In the genomic region with DNA sequence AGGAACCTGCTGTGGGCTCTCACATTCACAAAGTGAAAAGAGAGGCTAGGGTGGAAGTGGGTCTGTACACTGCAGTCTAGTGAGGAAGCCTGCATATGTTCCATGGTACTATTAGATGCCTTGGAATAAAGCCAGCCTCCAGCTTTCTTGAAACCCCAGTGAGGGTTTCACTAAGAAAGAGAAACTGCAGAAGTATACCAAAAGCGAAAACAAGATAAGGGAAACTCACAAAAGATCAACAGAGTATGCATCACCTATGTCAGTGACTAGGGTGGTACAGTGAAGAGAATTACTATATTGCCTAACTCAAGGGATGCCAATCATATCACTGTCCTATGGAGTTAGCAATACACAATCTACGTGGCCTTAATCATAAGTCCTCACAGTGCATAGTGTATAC, we compare ENCODE assay signal across 11 cellular contexts.
DNase-seq lines count a peak whose midpoint lies in the region; ATAC-seq and TF ChIP-seq lines count a peak whose summit lies in the region.
"Had no signal": no experiment of that assay in that cellular context is flagged by ENCODE, and none has a peak within 500 bp of the region (broad histone marks: within the 10 kb centered on the region; RNA-seq: fewer than 3 reads in every experiment).

No MANE protein-coding gene starts in this region.

- no peak overlapping the region for H3K27ac Mint-ChIP-seq in osteocyte (ENCODE audit: unreplicated experiment)

- H3K79me2 ChIP-seq in mammary epithelial cell (ENCODE audit: insufficient read depth, low read length), result no peaks in the 10 kb centered on the region

- no peak for TF ChIP-seq CTCF in mammary epithelial cell (conservative IDR thresholded peaks at IDR 0.05 in 1 of 2, IDR thresholded peaks at IDR 0.05 in 1 of 2; ENCODE audit: extremely low read depth in 1 of 2, insufficient read depth in 1 of 2, low read depth in 1 of 2, low read length in 2 of 2)
- no peak for TF ChIP-seq CTCF in osteocyte (IDR thresholded peaks at IDR 0.05)

- H3K4me3 ChIP-seq in mammary epithelial cell (replicated peaks in 1 of 3; ENCODE audit: insufficient read depth in 1 of 3, low read depth in 2 of 3, low read length in 3 of 3), result no peak overlapping the region
- H3K4me3 ChIP-seq: lower lobe of right lung had no signal

- no peak overlapping the region for H3K9ac ChIP-seq in mammary epithelial cell (ENCODE audit: insufficient read depth, low read length)

- H3K4me2 ChIP-seq in mammary epithelial cell (ENCODE audit: insufficient read depth, low read depth, low read length), result peak overlapping the region; percentile 79

- peaks cover 46% of the 10 kb centered on the region for H3K4me1 ChIP-seq in mammary epithelial cell (ENCODE audit: insufficient read depth, low read length)
- H3K4me1 ChIP-seq: lower lobe of right lung had no signal

- DNase-seq in mammary epithelial cell (peak; percentile 33), GDM1 (lab: John Stamatoyannopoulos, UW) (no peak), NCI-H2196 treated with DMSO at 0.1 percent for 48 hours (lab: John Stamatoyannopoulos, UW; ENCODE audit: unreplicated experiment) (no peak), hippocampal formation (lab: John Stamatoyannopoulos, UW) (no peak), osteocyte (ENCODE audit: extremely low spot score, unreplicated experiment) (no peak)
- DNase-seq: activated naive CD4-positive, alpha-beta T cell treated with Interleukin-2 at 50 U/mL for 16 hours; erythroblast; lower lobe of right lung had no signal

- H4K20me1 ChIP-seq in mammary epithelial cell (ENCODE audit: insufficient read depth, low read length), result no peaks in the 10 kb centered on the region

- H3K9me3 ChIP-seq in mammary epithelial cell (replicated peaks; ENCODE audit: insufficient read depth, low read length), result no peaks in the 10 kb centered on the region
- H3K9me3 ChIP-seq: lower lobe of right lung had no signal

- peaks cover 4% of the 10 kb centered on the region for H3K9me3 Mint-ChIP-seq in osteocyte (ENCODE audit: unreplicated experiment)

- BruUV-seq in mammary epithelial cell (replicated peaks; lab: Mats Ljungman, UMichigan), result no TSS peak

- no peak overlapping the region for H3K4me3 Mint-ChIP-seq in osteocyte (ENCODE audit: unreplicated experiment)

- H3K36me3 Mint-ChIP-seq in osteocyte (ENCODE audit: unreplicated experiment), result no peaks in the 10 kb centered on the region

- in situ Hi-C loops in mammary epithelial cell (cut with MboI; ENCODE audit: low sequenced_read_pairs in 2 of 2), result no loop called here

- peaks cover 4% of the 10 kb centered on the region for H3K27me3 Mint-ChIP-seq in osteocyte (ENCODE audit: unreplicated experiment)

- H3K4me1 Mint-ChIP-seq in osteocyte (ENCODE audit: unreplicated experiment), result peaks cover 8% of the 10 kb centered on the region

- intact Hi-C loops in mammary epithelial cell (cut with micrococcal nuclease), result loop anchor here (1.0 to 5.0 kb wide), 3 partner anchors 30 to 66 kb away; no protein-coding TSS in a partner anchor

- peak overlapping the region; percentile 46 for H3K27ac ChIP-seq in mammary epithelial cell (ENCODE audit: insufficient read depth, low read depth, low read length)
- H3K27ac ChIP-seq: lower lobe of right lung had no signal

- ATAC-seq in GM18868 (IDR thresholded peaks at IDR 0.05; ENCODE audit: unreplicated experiment) (peak; percentile 98), GM21423 (IDR thresholded peaks at IDR 0.05; ENCODE audit: unreplicated experiment) (peak; percentile 95), HG03135 (IDR thresholded peaks at IDR 0.05; ENCODE audit: unreplicated experiment) (peak; percentile 89)
- ATAC-seq: lower lobe of right lung had no signal

- H3K27me3 ChIP-seq in mammary epithelial cell (ENCODE audit: insufficient read depth, low read length), result no peaks in the 10 kb centered on the region

- H2AFZ ChIP-seq in mammary epithelial cell (ENCODE audit: low read depth, low read length), result peak overlapping the region; percentile 51

- CTCF ChIA-PET in mammary epithelial cell (lab: Charles Lee; ENCODE audit: low non-redundant PET), result no interaction called here

- WGBS in mammary epithelial cell (ENCODE audit: low coverage, missing lambda C conversion rate), result 95% methylated on average over 2 of the region's 2 CpGs

- dilution Hi-C loops in mammary epithelial cell (cut with HindIII; ENCODE audit: low sequenced_read_pairs), result no loop called here

- no peaks in the 10 kb centered on the region for H3K36me3 ChIP-seq in mammary epithelial cell (ENCODE audit: insufficient read depth, low read length)
- H3K36me3 ChIP-seq: lower lobe of right lung had no signal
